22 cellular contexts compared by ENCODE assay signal in the genomic region with DNA sequence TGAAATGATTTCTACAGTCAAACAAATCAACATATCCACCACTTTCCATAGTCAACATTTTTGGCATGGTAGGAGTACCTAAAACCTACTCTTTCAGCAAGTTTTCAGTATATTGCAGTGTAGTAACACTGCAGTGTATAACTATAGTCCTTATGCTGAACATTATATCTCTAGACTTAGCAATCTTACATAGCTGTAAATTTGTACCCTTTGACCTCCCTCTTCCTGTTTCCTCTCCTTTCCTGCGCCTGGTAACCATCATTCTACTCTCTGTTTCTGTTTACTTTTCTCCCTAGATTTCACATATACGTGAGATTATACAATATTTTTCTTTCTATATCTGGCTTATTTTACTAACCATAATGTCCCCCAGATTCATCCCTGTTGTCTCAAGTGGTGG.
"Had no signal": no experiment of that assay in that cellular context is flagged by ENCODE, and none has a peak within 500 bp of the region (broad histone marks: within the 10 kb centered on the region; RNA-seq: fewer than 3 reads in every experiment).

No MANE protein-coding gene starts in this region.

- H3K27me3 Mint-ChIP-seq: brain, naive B cell, type B pancreatic cell had no signal

- H3K9me3 ChIP-seq: esophagus squamous epithelium, gastroesophageal sphincter, lower lobe of right lung, sigmoid colon, thoracic aorta, vagina had no signal

- H3K4me3 Mint-ChIP-seq: brain, neural progenitor cell, type B pancreatic cell, WTC11 had no signal

- H3K4me3 ChIP-seq: esophagus squamous epithelium, gastroesophageal sphincter, lower lobe of right lung, neural progenitor cell, sigmoid colon, thoracic aorta, vagina had no signal

- H3K27ac Mint-ChIP-seq: activated naive CD4-positive, alpha-beta T cell treated with anti-CD3 and anti-CD28 coated beads, Interleukin-2, amount 50 U/mL, for 72 hours; brain; neural progenitor cell; type B pancreatic cell; WTC11 had no signal

- H3K36me3 Mint-ChIP-seq: naive B cell, type B pancreatic cell, WTC11 had no signal

- H3K4me1 ChIP-seq: neural progenitor cell, vagina had no signal

- DNase-seq: activated CD8-positive, alpha-beta memory T cell treated with anti-CD3 and anti-CD28 coated beads, Interleukin-2, amount 50 U/mL, for 48 hours; activated gamma-delta T cell; activated T-cell treated with anti-CD3 and anti-CD28 coated beads, Interleukin-2, amount 50 U/mL, for 48 hours; aorta; esophagus squamous epithelium; head of caudate nucleus; lower lobe of right lung; naive B cell; posterior cingulate gyrus; sigmoid colon; stimulated activated CD4-positive, alpha-beta T cell treated with anti-CD3 and anti-CD28 coated beads, Interleukin-2, amount 100 ng/mL, for 48 hours; stimulated activated CD8-positive, alpha-beta memory T cell treated with anti-CD3 and anti-CD28 coated beads, Interleukin-4, amount 100 ng/mL, for 48 hours; stimulated activated naive CD4-positive, alpha-beta T cell treated with Interleukin-2 at 50 U/mL for 16 hours; T1000 had no signal

- H3K36me3 ChIP-seq: esophagus squamous epithelium, gastroesophageal sphincter, lower lobe of right lung, neural progenitor cell, sigmoid colon, thoracic aorta, vagina had no signal

- H3K27me3 ChIP-seq: esophagus squamous epithelium, gastroesophageal sphincter, neural progenitor cell, sigmoid colon, vagina had no signal

- ATAC-seq: gastroesophageal sphincter, lower lobe of right lung, WTC11 had no signal

- H3K9me3 Mint-ChIP-seq: activated naive CD4-positive, alpha-beta T cell treated with anti-CD3 and anti-CD28 coated beads, Interleukin-2, amount 50 U/mL, for 72 hours; type B pancreatic cell; WTC11 had no signal

- H3K27ac ChIP-seq: esophagus squamous epithelium, gastroesophageal sphincter, lower lobe of right lung, neural progenitor cell, sigmoid colon, thoracic aorta, vagina had no signal
